Comparison of ENCODE assay signal across 21 cellular contexts in genomic region chr19:47037766-47038165, GRCh38.
"Had no signal": no experiment of that assay in that cellular context is flagged by ENCODE, and none has a peak within 500 bp of the region (broad histone marks: within the 10 kb centered on the region; RNA-seq: fewer than 3 reads in every experiment).

No MANE protein-coding gene starts in this region.

- H3K4me3 ChIP-seq: colonic mucosa, hepatocyte, prostate gland, skin epidermis, suprapubic skin, upper lobe of right lung had no signal

- H3K4me1 ChIP-seq: colonic mucosa, prostate gland had no signal

- H3K27ac Mint-ChIP-seq: activated CD4-positive, alpha-beta T cell treated with anti-CD3 and anti-CD28 coated beads, Interleukin-2, amount 10 ng/mL, durations not matched to agents 24 days and 14 days; activated T-cell treated with anti-CD3 and anti-CD28 coated beads, Interleukin-2, amount 50 U/mL, for 72 hours; naive B cell had no signal

- H3K9me3 Mint-ChIP-seq: activated CD4-positive, alpha-beta T cell treated with anti-CD3 and anti-CD28 coated beads, Interleukin-2, amount 10 ng/mL, durations not matched to agents 24 days and 14 days; activated T-cell treated with anti-CD3 and anti-CD28 coated beads, Interleukin-2, amount 50 U/mL, for 72 hours; naive B cell had no signal

- H3K36me3 ChIP-seq: colonic mucosa, prostate gland, suprapubic skin, upper lobe of right lung had no signal

- ATAC-seq: activated T-cell treated with anti-CD3 and anti-CD28 coated beads, Interleukin-2, amount 50 U/mL, for 72 hours; esophagus mucosa; left lobe of liver; right cardiac atrium; stimulated activated naive CD8-positive, alpha-beta T cell treated with anti-CD3 and anti-CD28 coated beads, Interleukin-15, Interleukin-2, amounts not matched to agents 100 U/mL and 50 U/mL, for 24 hours; T-helper 17 cell; upper lobe of right lung had no signal

- H3K27me3 ChIP-seq: colonic mucosa, hepatocyte, suprapubic skin, upper lobe of right lung had no signal

- H3K9me3 ChIP-seq: colonic mucosa, prostate gland, suprapubic skin, upper lobe of right lung had no signal

- H3K27ac ChIP-seq: colonic mucosa, hepatocyte, prostate gland, skin epidermis, suprapubic skin, upper lobe of right lung had no signal

- DNase-seq: activated CD4-positive, alpha-beta T cell treated with anti-CD3 and anti-CD28 coated beads, Interleukin-2, amount 10 ng/mL, durations not matched to agents 24 days and 14 days; activated CD4-positive, CD25-positive, alpha-beta regulatory T cell; activated CD8-positive, alpha-beta memory T cell treated with anti-CD3 and anti-CD28 coated beads, Interleukin-2, amount 50 U/mL, for 48 hours; activated gamma-delta T cell treated with Interleukin-2 at 50 U/mL for 16 hours; activated T-cell treated with anti-CD3 and anti-CD28 coated beads, Interleukin-2, amount 50 U/mL, for 72 hours; colonic mucosa; mammary epithelial cell; naive B cell; occipital lobe; right cardiac atrium; stimulated activated CD4-positive, alpha-beta T cell treated with anti-CD3 and anti-CD28 coated beads, Interleukin-15, amount 100 ng/mL, for 24 hours; stimulated activated CD4-positive, alpha-beta T cell treated with anti-CD3 and anti-CD28 coated beads, Interleukin-4, amount 100 ng/mL, for 1 hour; stimulated activated naive CD8-positive, alpha-beta T cell treated with anti-CD3 and anti-CD28 coated beads, Interleukin-15, Interleukin-2, amounts not matched to agents 100 U/mL and 50 U/mL, for 24 hours; T-helper 17 cell; upper lobe of right lung had no signal

- H3K27me3 Mint-ChIP-seq: activated CD4-positive, alpha-beta T cell treated with anti-CD3 and anti-CD28 coated beads, Interleukin-2, amount 10 ng/mL, durations not matched to agents 24 days and 14 days; naive B cell; T-helper 17 cell had no signal

- H3K4me3 Mint-ChIP-seq: activated CD4-positive, alpha-beta T cell treated with anti-CD3 and anti-CD28 coated beads, Interleukin-2, amount 10 ng/mL, durations not matched to agents 24 days and 14 days; activated T-cell treated with anti-CD3 and anti-CD28 coated beads, Interleukin-2, amount 50 U/mL, for 72 hours; T-helper 17 cell had no signal

- H3K36me3 Mint-ChIP-seq: naive B cell had no signal
